In genomic region chr2:20173064-20173463, GRCh38 we compare ENCODE assay signal across 24 cellular contexts.
"Had no signal": no experiment of that assay in that cellular context is flagged by ENCODE, and none has a peak within 500 bp of the region (broad histone marks: within the 10 kb centered on the region; RNA-seq: fewer than 3 reads in every experiment).

No MANE protein-coding gene starts in this region.

- H3K9me3 Mint-ChIP-seq: activated CD4-positive, alpha-beta memory T cell treated with anti-CD3 and anti-CD28 coated beads, Interleukin-2, amount 10 ng/mL, durations not matched to agents 7 days and 5 days; activated naive CD8-positive, alpha-beta T cell treated with anti-CD3 and anti-CD28 coated beads for 36 hours; endodermal cell; nephron progenitor cell; stimulated activated effector memory CD8-positive, alpha-beta T cell treated with anti-CD3 and anti-CD28 coated beads, Interleukin-12 subunit alpha, Interleukin-12 subunit beta, amount 100 ng/mL, for 72 hours; T-cell; type B pancreatic cell; WTC11 had no signal

- ATAC-seq: activated CD8-positive, alpha-beta memory T cell treated with anti-CD3 and anti-CD28 coated beads, Interleukin-2, amount 10 ng/mL, durations not matched to agents 7 days and 5 days; gastrocnemius medialis; heart left ventricle; left cardiac atrium; stimulated activated effector memory CD8-positive, alpha-beta T cell treated with anti-CD3 and anti-CD28 coated beads, Interleukin-12 subunit alpha, Interleukin-12 subunit beta, amount 100 ng/mL, for 72 hours; T-cell had no signal

- H3K36me3 ChIP-seq: gastrocnemius medialis, heart left ventricle, lower lobe of right lung, right atrium auricular region, stomach had no signal

- H3K27me3 ChIP-seq: gastrocnemius medialis, right atrium auricular region, testis had no signal

- H3K4me3 ChIP-seq: dorsolateral prefrontal cortex, gastrocnemius medialis, heart left ventricle, lower lobe of right lung, right atrium auricular region, stomach, testis had no signal

- H3K9me3 ChIP-seq: gastrocnemius medialis, heart left ventricle, lower lobe of right lung, right atrium auricular region, stomach, testis had no signal

- H3K4me1 ChIP-seq: gastrocnemius medialis, heart left ventricle, right atrium auricular region, testis had no signal

- H3K27ac ChIP-seq: dorsolateral prefrontal cortex, gastrocnemius medialis, heart left ventricle, lower lobe of right lung, right atrium auricular region, stomach, testis had no signal

- H3K4me1 Mint-ChIP-seq: activated CD4-positive, alpha-beta memory T cell treated with anti-CD3 and anti-CD28 coated beads, Interleukin-2, amount 10 ng/mL, durations not matched to agents 7 days and 5 days; activated CD8-positive, alpha-beta memory T cell treated with anti-CD3 and anti-CD28 coated beads, Interleukin-2, amount 10 ng/mL, durations not matched to agents 7 days and 5 days; activated naive CD8-positive, alpha-beta T cell treated with anti-CD3 and anti-CD28 coated beads for 36 hours; stimulated activated effector memory CD8-positive, alpha-beta T cell treated with anti-CD3 and anti-CD28 coated beads, Interleukin-12 subunit alpha, Interleukin-12 subunit beta, amount 100 ng/mL, for 72 hours; T-cell had no signal

- H3K36me3 Mint-ChIP-seq: activated CD8-positive, alpha-beta memory T cell treated with anti-CD3 and anti-CD28 coated beads, Interleukin-2, amount 10 ng/mL, durations not matched to agents 7 days and 5 days; activated naive CD8-positive, alpha-beta T cell treated with anti-CD3 and anti-CD28 coated beads for 36 hours; stimulated activated effector memory CD8-positive, alpha-beta T cell treated with anti-CD3 and anti-CD28 coated beads, Interleukin-12 subunit alpha, Interleukin-12 subunit beta, amount 100 ng/mL, for 72 hours; T-cell; type B pancreatic cell; WTC11 had no signal

- H3K27me3 Mint-ChIP-seq: activated naive CD8-positive, alpha-beta T cell treated with anti-CD3 and anti-CD28 coated beads for 36 hours; type B pancreatic cell had no signal

- H3K4me3 Mint-ChIP-seq: activated CD4-positive, alpha-beta memory T cell treated with anti-CD3 and anti-CD28 coated beads, Interleukin-2, amount 10 ng/mL, durations not matched to agents 7 days and 5 days; activated CD8-positive, alpha-beta memory T cell treated with anti-CD3 and anti-CD28 coated beads, Interleukin-2, amount 10 ng/mL, durations not matched to agents 7 days and 5 days; activated naive CD8-positive, alpha-beta T cell treated with anti-CD3 and anti-CD28 coated beads for 36 hours; endodermal cell; nephron progenitor cell; stimulated activated effector memory CD8-positive, alpha-beta T cell treated with anti-CD3 and anti-CD28 coated beads, Interleukin-12 subunit alpha, Interleukin-12 subunit beta, amount 100 ng/mL, for 72 hours; T-cell; type B pancreatic cell; WTC11 had no signal

- DNase-seq: activated CD4-positive, alpha-beta memory T cell treated with anti-CD3 and anti-CD28 coated beads, Interleukin-2, amount 10 ng/mL, durations not matched to agents 7 days and 5 days; activated CD4-positive, alpha-beta T cell treated with anti-CD3 and anti-CD28 coated beads for 4 hours; activated CD8-positive, alpha-beta memory T cell treated with anti-CD3 and anti-CD28 coated beads, Interleukin-2, amount 10 ng/mL, durations not matched to agents 7 days and 5 days; activated naive CD4-positive, alpha-beta T cell; activated naive CD8-positive, alpha-beta T cell treated with anti-CD3 and anti-CD28 coated beads for 36 hours; amniotic stem cell; dorsolateral prefrontal cortex; erythroblast; gastrocnemius medialis; heart left ventricle; left cardiac atrium; lower lobe of right lung; nephron progenitor cell; small intestine; stimulated activated CD4-positive, alpha-beta T cell treated with anti-CD3 and anti-CD28 coated beads, Interleukin-4, amount 100 ng/mL, for 24 hours; T-cell; testis had no signal

- H3K27ac Mint-ChIP-seq: activated CD4-positive, alpha-beta memory T cell treated with anti-CD3 and anti-CD28 coated beads, Interleukin-2, amount 10 ng/mL, durations not matched to agents 7 days and 5 days; activated CD8-positive, alpha-beta memory T cell treated with anti-CD3 and anti-CD28 coated beads, Interleukin-2, amount 10 ng/mL, durations not matched to agents 7 days and 5 days; activated naive CD8-positive, alpha-beta T cell treated with anti-CD3 and anti-CD28 coated beads for 36 hours; endodermal cell; progenitor cell of endocrine pancreas; stimulated activated effector memory CD8-positive, alpha-beta T cell treated with anti-CD3 and anti-CD28 coated beads, Interleukin-12 subunit alpha, Interleukin-12 subunit beta, amount 100 ng/mL, for 72 hours; T-cell; type B pancreatic cell; WTC11 had no signal
